In the genomic region with DNA sequence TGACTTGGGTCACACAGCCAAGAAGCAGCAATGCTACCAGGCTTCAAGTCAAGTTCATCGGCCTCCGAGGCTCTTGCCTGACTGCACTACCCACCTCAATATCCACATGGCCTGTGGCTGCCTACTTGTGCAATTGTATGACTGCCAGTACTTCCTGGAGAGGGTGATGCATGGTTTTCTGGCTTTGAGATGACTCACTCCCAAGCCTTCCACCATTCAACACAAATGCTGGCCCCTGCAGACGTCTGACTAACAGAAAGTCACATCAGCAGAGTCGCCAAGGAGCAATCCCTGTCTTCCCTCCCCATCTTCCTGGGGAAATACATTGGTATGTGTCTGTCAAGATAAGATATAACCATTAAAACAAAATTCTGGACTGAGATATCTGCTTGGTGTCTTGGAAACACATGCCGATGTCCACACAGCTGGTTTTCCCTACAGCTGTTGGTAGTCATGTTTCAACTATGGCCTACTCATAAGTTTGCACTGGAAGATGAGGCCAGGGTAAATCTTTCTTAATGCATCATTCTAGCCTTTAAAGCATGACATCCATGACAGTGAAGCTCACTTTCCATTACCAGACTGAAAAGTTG, we compare ENCODE assay signal across 9 cellular contexts.
DNase-seq lines count a peak whose midpoint lies in the region; ATAC-seq and TF ChIP-seq lines count a peak whose summit lies in the region.
"Had no signal": no experiment of that assay in that cellular context is flagged by ENCODE, and none has a peak within 500 bp of the region (broad histone marks: within the 10 kb centered on the region; RNA-seq: fewer than 3 reads in every experiment).

No MANE protein-coding gene starts in this region.

- peaks cover 24% of the 10 kb centered on the region for H3K4me1 Mint-ChIP-seq in osteocyte (ENCODE audit: unreplicated experiment)

- no peak overlapping the region for H3K27ac Mint-ChIP-seq in osteocyte (ENCODE audit: unreplicated experiment)

- H3K4me3 Mint-ChIP-seq in osteocyte (ENCODE audit: unreplicated experiment), result no peak overlapping the region
- H3K4me3 Mint-ChIP-seq: naive thymus-derived CD8-positive, alpha-beta T cell had no signal

- peak; percentile 94 for DNase-seq in HS-27A (ENCODE audit: low read depth)
- peak; percentile 71 for DNase-seq in UCSD-AML1 (lab: John Stamatoyannopoulos, UW; ENCODE audit: unreplicated experiment)
- peak; percentile 97 for DNase-seq in fibroblast of peridontal ligament (ENCODE audit: extremely low read depth)
- DNase-seq in stimulated activated CD4-positive, alpha-beta T cell treated with anti-CD3 and anti-CD28 coated beads, Interleukin-15, amount 100 ng/mL, for 48 hours (ENCODE audit: low read depth in 2 of 2), result peak; percentile 64 to 69
- DNase-seq in SHP77 (lab: John Stamatoyannopoulos, UW), result no peak
- no peak for DNase-seq in osteocyte (ENCODE audit: extremely low spot score, unreplicated experiment)

- no peaks in the 10 kb centered on the region for H3K9me3 Mint-ChIP-seq in osteocyte (ENCODE audit: unreplicated experiment)
- H3K9me3 Mint-ChIP-seq: naive thymus-derived CD8-positive, alpha-beta T cell had no signal

- H3K36me3 Mint-ChIP-seq in osteocyte (ENCODE audit: unreplicated experiment), result no peaks in the 10 kb centered on the region
- H3K36me3 Mint-ChIP-seq: naive thymus-derived CD8-positive, alpha-beta T cell had no signal

- no peak for ATAC-seq in GM19395 (IDR thresholded peaks at IDR 0.05; ENCODE audit: unreplicated experiment)
- ATAC-seq in GM21576 (IDR thresholded peaks at IDR 0.05; ENCODE audit: unreplicated experiment), result no peak
- ATAC-seq: naive thymus-derived CD8-positive, alpha-beta T cell had no signal

- no peak for TF ChIP-seq CTCF in osteocyte (IDR thresholded peaks at IDR 0.05)

- no peaks in the 10 kb centered on the region for H3K27me3 Mint-ChIP-seq in osteocyte (ENCODE audit: unreplicated experiment)
- H3K27me3 Mint-ChIP-seq: naive thymus-derived CD8-positive, alpha-beta T cell had no signal

Comparison
In these comparisons a context has a peak if more than half of its experiments do, and no peak if none do; other contexts are left out.
1. DNase-seq: peak in HS-27A (single experiment), UCSD-AML1 (single experiment), fibroblast of peridontal ligament (single experiment) and stimulated activated CD4-positive, alpha-beta T cell treated with anti-CD3 and anti-CD28 coated beads, Interleukin-15, amount 100 ng/mL, for 48 hours (2 of 2); none in SHP77 (0 of 2) and osteocyte (single experiment).